ENCODE assay signal across 9 cellular contexts in genomic region chr19:45125975-45126493, GRCh38. TPM values are rescaled to one million over a fixed set of nuclear protein-coding genes. Genes with fewer than 3 reads are reported as not detected.
DNase-seq lines count a peak whose midpoint lies in the region; ATAC-seq and TF ChIP-seq lines count a peak whose summit lies in the region.
"Had no signal": no experiment of that assay in that cellular context is flagged by ENCODE, and none has a peak within 500 bp of the region (broad histone marks: within the 10 kb centered on the region; RNA-seq: fewer than 3 reads in every experiment).

No MANE protein-coding gene starts in this region.

- H2BK12ac ChIP-seq in trophoblast cell (ENCODE audit: low read length) = no peak overlapping the region

- WGBS in trophoblast cell (ENCODE audit: extremely low coverage, insufficient coverage, insufficient read length) = no CpG with 5 or more reads among the region's 12 CpGs

- H2BK120ac ChIP-seq in trophoblast cell (ENCODE audit: insufficient read depth, low read length, poor library complexity) = no peak overlapping the region

- H3K79me2 ChIP-seq in trophoblast cell (ENCODE audit: control insufficient read depth, insufficient read depth, low read length, poor library complexity) = peaks cover 8% of the 10 kb centered on the region

- H3K4me2 ChIP-seq in trophoblast cell (ENCODE audit: low read length) = no peak overlapping the region

- ATAC-seq in HG03378 (IDR thresholded peaks at IDR 0.05; ENCODE audit: unreplicated experiment) = no peak
- no peak for ATAC-seq in HG03442 (IDR thresholded peaks at IDR 0.05; ENCODE audit: unreplicated experiment)

- TF ChIP-seq CTCF in fibroblast of pulmonary artery (IDR thresholded peaks at IDR 0.05; ENCODE audit: low read length, missing control alignments) = peak; percentile 85

- H3K4me3 ChIP-seq in fibroblast of pulmonary artery (replicated peaks; ENCODE audit: low read depth, low read length) = no peak overlapping the region
- no peak overlapping the region for H3K4me3 ChIP-seq in trophoblast cell (ENCODE audit: low read depth, low read length)
- H3K4me3 ChIP-seq: SK-N-MC had no signal

- H3K27me3 ChIP-seq in trophoblast cell (ENCODE audit: insufficient read depth, low read length) = no peaks in the 10 kb centered on the region

- no peak overlapping the region for H3K27ac ChIP-seq in trophoblast cell (ENCODE audit: low read depth, low read length)
- H3K27ac ChIP-seq: SK-N-MC had no signal

- H3K18ac ChIP-seq in trophoblast cell (ENCODE audit: low read length) = no peak overlapping the region

- peaks cover 26 to 30% of the 10 kb centered on the region in 2 experiments for H3K4me1 ChIP-seq in trophoblast cell (ENCODE audit: control insufficient read depth in 1 of 2, insufficient read depth in 2 of 2, low read length in 2 of 2)

- H3K79me1 ChIP-seq in trophoblast cell (ENCODE audit: low read length) = no peaks in the 10 kb centered on the region

- no peaks in the 10 kb centered on the region for H3K36me3 ChIP-seq in trophoblast cell (ENCODE audit: control insufficient read depth in 1 of 2, insufficient read depth in 2 of 2, low read length in 2 of 2)

- H2AFZ ChIP-seq in trophoblast cell (ENCODE audit: insufficient read depth, low read length, poor library complexity) = no peak overlapping the region

- H2BK5ac ChIP-seq in trophoblast cell (ENCODE audit: low read depth, low read length, poor library complexity) = no peak overlapping the region

- H3K4ac ChIP-seq in trophoblast cell (ENCODE audit: low read depth, low read length) = peak overlapping the region; percentile 9

- no peak overlapping the region for H4K8ac ChIP-seq in trophoblast cell (ENCODE audit: low read depth, low read length)

- no peaks in the 10 kb centered on the region for H3K9me3 ChIP-seq in trophoblast cell (ENCODE audit: insufficient read depth, low read depth, low read length)

- H3K9ac ChIP-seq in trophoblast cell (ENCODE audit: low read length) = peak overlapping the region; percentile 1

- H2AK5ac ChIP-seq in trophoblast cell (ENCODE audit: low read length) = no peak overlapping the region

- H3K23ac ChIP-seq in trophoblast cell (ENCODE audit: low read length) = no peak overlapping the region

- DNase-seq in CD1c-positive myeloid dendritic cell (ENCODE audit: extremely low spot score) (peak; percentile 65), H4 (ENCODE audit: low spot score) (peak; percentile 27), NOMO-1 treated with DMSO at 0.1 percent for 48 hours (lab: John Stamatoyannopoulos, UW; ENCODE audit: unreplicated experiment) (peak; percentile 26), activated T-cell treated with anti-CD3 and anti-CD28 coated beads for 4 hours (peak; percentile 66), fibroblast of pulmonary artery (ENCODE audit: low read depth) (peak; percentile 60), trophoblast cell (peak; percentile 57 to 82)

- no peak overlapping the region for H3K14ac ChIP-seq in trophoblast cell (ENCODE audit: low read length)

- H4K91ac ChIP-seq in trophoblast cell (ENCODE audit: low read depth, low read length) = no peak overlapping the region

- H4K12ac ChIP-seq in trophoblast cell (ENCODE audit: low read depth, low read length) = no peak overlapping the region

RNA-seq across cellular contexts. Expression of gene PPP1R37, which starts 33.1 kb away (rescaled TPM):
- 8.0 and 13.2 TPM in 2 replicates for total RNA-seq in H4 (2014; rRNA removed; shearing (Covaris generic))
- 12.8 and 12.9 TPM in 2 replicates for polyA plus RNA-seq in trophoblast cell (2013)

RNA-seq across cellular contexts. Expression of gene NKPD1, which starts 34.7 kb away (rescaled TPM):
- 0.19 TPM in 1 of 2 replicates, not detected in the other for total RNA-seq in H4 (2014; rRNA removed; shearing (Covaris generic))
- polyA plus RNA-seq in trophoblast cell (2013) = 0.10 TPM in 2 replicates

RNA-seq across cellular contexts. Expression of gene GEMIN7, which starts 47.0 kb away (rescaled TPM):
- 23.5 and 27.5 TPM in 2 replicates for total RNA-seq in H4 (2014; rRNA removed; shearing (Covaris generic))
- polyA plus RNA-seq in trophoblast cell (2013) = 18.4 and 19.0 TPM in 2 replicates

RNA-seq across cellular contexts. Expression of gene ZNF296, which starts 49.8 kb away (rescaled TPM):
- not detected in 2 replicates for total RNA-seq in H4 (2014; rRNA removed; shearing (Covaris generic))
- 0.62 and 0.67 TPM in 2 replicates for polyA plus RNA-seq in trophoblast cell (2013)

RNA-seq across cellular contexts. Expression of gene TRAPPC6A, which starts 52.0 kb away (rescaled TPM):
- 8.9 and 14.5 TPM in 2 replicates for total RNA-seq in H4 (2014; rRNA removed; shearing (Covaris generic))
- 23.3 and 24.2 TPM in 2 replicates for polyA plus RNA-seq in trophoblast cell (2013)
